In genomic region chr15:98772895-98773294, GRCh38 we compare ENCODE assay signal across 1 cellular context.
A peak's percentile ranks its signal among the peaks of the same experiment; 100 is the strongest.
TF ChIP-seq lines count a peak whose summit lies in the region.

No MANE protein-coding gene starts in this region.

TF ChIP-seq in GM12878, 131 proteins besides CTCF, POLR2A, EP300 and RAD21 (continued from another document):
- TF ChIP-seq, protein P1, sequence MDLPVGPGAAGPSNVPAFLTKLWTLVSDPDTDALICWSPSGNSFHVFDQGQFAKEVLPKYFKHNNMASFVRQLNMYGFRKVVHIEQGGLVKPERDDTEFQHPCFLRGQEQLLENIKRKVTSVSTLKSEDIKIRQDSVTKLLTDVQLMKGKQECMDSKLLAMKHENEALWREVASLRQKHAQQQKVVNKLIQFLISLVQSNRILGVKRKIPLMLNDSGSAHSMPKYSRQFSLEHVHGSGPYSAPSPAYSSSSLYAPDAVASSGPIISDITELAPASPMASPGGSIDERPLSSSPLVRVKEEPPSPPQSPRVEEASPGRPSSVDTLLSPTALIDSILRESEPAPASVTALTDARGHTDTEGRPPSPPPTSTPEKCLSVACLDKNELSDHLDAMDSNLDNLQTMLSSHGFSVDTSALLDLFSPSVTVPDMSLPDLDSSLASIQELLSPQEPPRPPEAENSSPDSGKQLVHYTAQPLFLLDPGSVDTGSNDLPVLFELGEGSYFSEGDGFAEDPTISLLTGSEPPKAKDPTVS (IDR thresholded peaks at IDR 0.05; ENCODE audit: low read depth, low read length) = no peak
- TF ChIP-seq POU2F2 (IDR thresholded peaks at IDR 0.05; ENCODE audit: borderline replicate concordance, low read depth, low read length) = peak; percentile 49; the same call in 1 of the 3 replicates
- no peak for TF ChIP-seq PRDM15 (CRISPR knock-in tag; IDR thresholded peaks at IDR 0.05)
- TF ChIP-seq BRCA1 (IDR thresholded peaks at IDR 0.05; ENCODE audit: low read depth, low read length) = no peak
